1 cellular context compared by ENCODE assay signal in genomic region chr6:2783188-2783957, GRCh38.
TF ChIP-seq lines count a peak whose summit lies in the region.

No MANE protein-coding gene starts in this region.

TF ChIP-seq in IMR-90, 13 proteins besides CTCF, POLR2A, EP300 and RAD21:
- TF ChIP-seq CEBPB (IDR thresholded peaks at IDR 0.05; ENCODE audit: low read depth, low read length) (no peak), BHLHE40 (IDR thresholded peaks at IDR 0.05; ENCODE audit: low read depth, low read length) (no peak), FOS (IDR thresholded peaks at IDR 0.05; ENCODE audit: low read depth, low read length) (no peak), MXI1 (IDR thresholded peaks at IDR 0.05; ENCODE audit: borderline replicate concordance, low read depth, low read length) (no peak), ELK1 (IDR thresholded peaks at IDR 0.05; ENCODE audit: borderline replicate concordance, low read depth, low read length) (no peak), SMC3 (IDR thresholded peaks at IDR 0.05; ENCODE audit: low read depth, low read length) (no peak), MAFK (IDR thresholded peaks at IDR 0.05; ENCODE audit: low read depth, low read length) (no peak), RFX5 (IDR thresholded peaks at IDR 0.05; ENCODE audit: low read depth, low read length) (no peak), MAZ (IDR thresholded peaks at IDR 0.05; ENCODE audit: borderline replicate concordance, low read depth, low read length) (no peak), NFE2L2 (IDR thresholded peaks at IDR 0.05; ENCODE audit: low read depth, low read length) (no peak)
